ENCODE assay signal across 8 cellular contexts in the genomic region with DNA sequence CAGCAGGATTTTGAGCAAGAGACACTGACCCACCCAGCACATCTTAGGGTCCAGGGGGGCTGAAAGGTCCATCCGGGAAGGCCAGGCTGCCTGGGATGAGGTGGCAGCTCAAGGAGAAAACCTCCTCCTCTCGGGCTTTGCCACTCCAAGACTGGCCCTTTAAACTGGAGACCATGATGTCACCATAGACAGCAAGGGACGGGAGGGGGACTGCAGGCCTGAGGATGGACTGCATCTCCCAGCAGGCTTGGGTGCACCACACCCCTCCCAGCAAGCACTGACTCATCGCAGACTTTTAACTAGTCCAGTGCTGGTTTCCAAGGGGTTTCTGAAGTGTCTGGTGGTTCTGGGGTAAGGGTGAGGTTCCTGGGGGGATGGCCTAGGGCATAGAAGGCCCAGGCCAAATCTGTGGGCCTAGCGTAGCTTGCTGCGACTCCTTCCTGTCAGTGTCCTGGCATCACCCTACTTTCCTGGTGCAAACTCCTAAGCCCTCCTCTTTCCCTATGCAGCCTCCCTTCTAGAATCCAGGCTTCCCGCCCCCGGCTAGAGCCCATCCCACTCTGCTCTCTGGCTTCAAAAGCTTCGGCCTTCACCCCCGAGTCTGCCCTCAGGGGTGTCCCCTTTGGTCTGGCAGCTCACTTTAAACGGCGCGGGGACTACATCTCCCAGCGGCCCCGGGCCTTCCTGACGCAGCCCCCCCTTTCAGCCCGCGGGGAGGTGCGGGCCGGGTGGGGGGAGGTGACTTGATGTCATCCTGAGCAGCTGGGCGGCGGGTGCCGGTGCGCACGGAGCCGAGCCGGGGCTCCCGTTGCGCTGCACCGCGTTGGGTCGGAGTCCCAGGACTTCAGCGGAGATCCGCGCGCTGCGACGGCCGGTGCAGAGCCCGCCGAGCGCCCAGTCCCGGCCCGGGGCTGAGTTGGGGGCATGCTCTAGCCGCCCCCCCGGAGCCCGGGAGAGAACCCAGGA. TPM values are rescaled to one million over a fixed set of nuclear protein-coding genes. Genes with fewer than 3 reads are reported as not detected.
DNase-seq lines count a peak whose midpoint lies in the region; ATAC-seq and TF ChIP-seq lines count a peak whose summit lies in the region.

A gene (plus strand): TSS at position 746 of the 966 bp plus-strand sequence. CDS start 1,046 bp downstream, outside the sequence.

- H3K27me3 Mint-ChIP-seq in activated naive CD4-positive, alpha-beta T cell treated with anti-CD3 and anti-CD28 coated beads, Interleukin-2, amount 10 ng/mL, durations not matched to agents 7 days and 5 days, result peaks cover 9% of the 10 kb centered on the region

- H2AK5ac ChIP-seq in neuronal stem cell (ENCODE audit: low read depth, low read length), result peak within 1 kb of the TSS; percentile 96

- H3K9me3 ChIP-seq in SK-N-MC (ENCODE audit: low read depth, low read length) (no peaks in the 10 kb centered on the region), gastroesophageal sphincter (no peaks in the 10 kb centered on the region), neuronal stem cell (replicated peaks in 1 of 2; ENCODE audit: control insufficient read depth in 2 of 2, insufficient read depth in 1 of 2, low read depth in 1 of 2, low read length in 2 of 2) (no peaks in the 10 kb centered on the region), subcutaneous abdominal adipose tissue (ENCODE audit: control insufficient read depth in 5 of 5, low read length in 5 of 5) (no peaks in the 10 kb centered on the region)

- peak within 1 kb of the TSS; percentile 91 for H2AFZ ChIP-seq in neuronal stem cell (ENCODE audit: low read length)

- H2BK15ac ChIP-seq in neuronal stem cell (ENCODE audit: low read length), result peak within 1 kb of the TSS; percentile 99

- H4K8ac ChIP-seq in neuronal stem cell (ENCODE audit: low read depth, low read length), result no peak within 1 kb of the TSS

- H3K9ac ChIP-seq in SK-N-MC (ENCODE audit: insufficient read length) (peak within 1 kb of the TSS; percentile 62), neuronal stem cell (ENCODE audit: low read depth, low read length, poor library complexity) (peak within 1 kb of the TSS; percentile 86), subcutaneous abdominal adipose tissue (ENCODE audit: low read length in 5 of 5) (peak within 1 kb of the TSS; percentile 81 to 97 (median 87))

- H3K27me3 ChIP-seq in gastroesophageal sphincter (no peaks in the 10 kb centered on the region), neuronal stem cell (ENCODE audit: control insufficient read depth in 3 of 3, insufficient read depth in 3 of 3, low read depth in 1 of 3, low read length in 3 of 3) (peaks cover 0 to 2% (median 0%) of the 10 kb centered on the region in 3 experiments), subcutaneous abdominal adipose tissue (ENCODE audit: control insufficient read depth in 5 of 5, insufficient read depth in 4 of 5, low read length in 5 of 5) (no peaks in the 10 kb centered on the region)

- peak within 1 kb of the TSS; percentile 99 for H3K27ac Mint-ChIP-seq in activated naive CD4-positive, alpha-beta T cell treated with anti-CD3 and anti-CD28 coated beads, Interleukin-2, amount 10 ng/mL, durations not matched to agents 7 days and 5 days

- CTCF ChIA-PET in activated naive CD4-positive, alpha-beta T cell treated with anti-CD3 and anti-CD28 coated beads, Interleukin-2, amount 10 ng/mL, durations not matched to agents 7 days and 5 days (lab: Charles Lee), result no interaction called here

- peak in 1 of 4 experiments; percentile 17 for TF ChIP-seq CTCF in gastroesophageal sphincter (IDR thresholded peaks at IDR 0.05)

- peak within 1 kb of the TSS; percentile 99 for H3K4me2 ChIP-seq in neuronal stem cell (ENCODE audit: insufficient read depth, low read length, poor library complexity, severe bottlenecking)

- H3K4me3 Mint-ChIP-seq in activated naive CD4-positive, alpha-beta T cell treated with anti-CD3 and anti-CD28 coated beads, Interleukin-2, amount 10 ng/mL, durations not matched to agents 7 days and 5 days, result peak within 1 kb of the TSS; percentile 86

- H3K79me1 ChIP-seq in neuronal stem cell (ENCODE audit: low read depth, low read length), result no peaks in the 10 kb centered on the region

- H3K27ac ChIP-seq in SK-N-MC (peak within 1 kb of the TSS; percentile 76; the same call in 1 of the 2 replicates), gastroesophageal sphincter (peak within 1 kb of the TSS; percentile 81 to 97 (median 93)), neuronal stem cell (replicated peaks; ENCODE audit: low read length) (peak within 1 kb of the TSS; percentile 82), subcutaneous abdominal adipose tissue (ENCODE audit: low read depth, low read length) (peak within 1 kb of the TSS; percentile 98)

- H4K91ac ChIP-seq in neuronal stem cell (ENCODE audit: low read depth, low read length, poor library complexity), result no peak within 1 kb of the TSS

- TF ChIP-seq POLR2A in gastroesophageal sphincter (IDR thresholded peaks at IDR 0.05), result peak; percentile 87 to 88

- H2BK120ac ChIP-seq in neuronal stem cell (ENCODE audit: low read depth, low read length), result peak within 1 kb of the TSS; percentile 35

- peak within 1 kb of the TSS; percentile 91 for H3K23ac ChIP-seq in neuronal stem cell (ENCODE audit: low read depth, low read length, poor library complexity)

- WGBS in gastroesophageal sphincter (ENCODE audit: low coverage in 1 of 2), 2 donors, result 0% methylated on average over 2 to 4 of the region's 47 CpGs
- no CpG with 5 or more reads among the region's 47 CpGs for WGBS in neuronal stem cell (ENCODE audit: extremely low coverage in 2 of 2, insufficient read length in 2 of 2, insufficient replicate concordance in 1 of 2), 2 donors

- H3K18ac ChIP-seq in neuronal stem cell (ENCODE audit: low read length), result peak within 1 kb of the TSS; percentile 95

- peak within 1 kb of the TSS; percentile 85 for H3K4me3 ChIP-seq in SK-N-MC
- peak within 1 kb of the TSS; percentile 95 to 97 for H3K4me3 ChIP-seq in gastroesophageal sphincter
- H3K4me3 ChIP-seq in neuronal stem cell (ENCODE audit: low read length in 2 of 2), result peak within 1 kb of the TSS; percentile 55 to 87
- H3K4me3 ChIP-seq in subcutaneous abdominal adipose tissue (ENCODE audit: low read depth in 1 of 5, low read length in 5 of 5), result peak within 1 kb of the TSS; percentile 79 to 96 (median 87)

- peak within 1 kb of the TSS; percentile 71 for H2BK5ac ChIP-seq in neuronal stem cell (ENCODE audit: low read length)

- DNase-seq in GF-D8 (lab: John Stamatoyannopoulos, UW), result peak; percentile 55
- peak; percentile 61 for DNase-seq in NCI-H1048 (lab: John Stamatoyannopoulos, UW)
- no peak for DNase-seq in SK-N-MC (ENCODE audit: low read depth, low spot score)
- peak; percentile 95 for DNase-seq in activated naive CD4-positive, alpha-beta T cell treated with anti-CD3 and anti-CD28 coated beads, Interleukin-2, amount 10 ng/mL, durations not matched to agents 7 days and 5 days
- peak; percentile 80 for DNase-seq in neuronal stem cell (ENCODE audit: low spot score)

- no peak for TF ChIP-seq EP300 in gastroesophageal sphincter (IDR thresholded peaks at IDR 0.05)

- H3K9me3 Mint-ChIP-seq in activated naive CD4-positive, alpha-beta T cell treated with anti-CD3 and anti-CD28 coated beads, Interleukin-2, amount 10 ng/mL, durations not matched to agents 7 days and 5 days, result no peaks in the 10 kb centered on the region

- H3K4ac ChIP-seq in neuronal stem cell (ENCODE audit: low read length), result no peak within 1 kb of the TSS

- H3K14ac ChIP-seq in neuronal stem cell (ENCODE audit: low read length), result peak within 1 kb of the TSS; percentile 85

- peaks cover 20% of the 10 kb centered on the region for H3K4me1 Mint-ChIP-seq in activated naive CD4-positive, alpha-beta T cell treated with anti-CD3 and anti-CD28 coated beads, Interleukin-2, amount 10 ng/mL, durations not matched to agents 7 days and 5 days

- peaks cover 0 to 36% (median 20%) of the 10 kb centered on the region in 3 donors for H3K4me1 ChIP-seq in gastroesophageal sphincter
- H3K4me1 ChIP-seq in neuronal stem cell (ENCODE audit: control insufficient read depth in 2 of 2, insufficient read depth in 1 of 2, low read depth in 1 of 2, low read length in 2 of 2), result peaks cover 4 to 9% of the 10 kb centered on the region in 2 donors
- peaks cover 3 to 32% (median 30%) of the 10 kb centered on the region in 5 donors for H3K4me1 ChIP-seq in subcutaneous abdominal adipose tissue (ENCODE audit: control insufficient read depth in 5 of 5, insufficient read depth in 5 of 5, low read length in 5 of 5)

- peak within 1 kb of the TSS; percentile 86 for H2BK12ac ChIP-seq in neuronal stem cell (ENCODE audit: low read length)

- peaks cover 6% of the 10 kb centered on the region for H3K36me3 Mint-ChIP-seq in activated naive CD4-positive, alpha-beta T cell treated with anti-CD3 and anti-CD28 coated beads, Interleukin-2, amount 10 ng/mL, durations not matched to agents 7 days and 5 days

- peak; percentile 80 for ATAC-seq in HG02588 (IDR thresholded peaks at IDR 0.05; ENCODE audit: unreplicated experiment)
- peak; percentile 98 for ATAC-seq in gastroesophageal sphincter

- H3K36me3 ChIP-seq in SK-N-MC (ENCODE audit: insufficient read depth, low read length) (no peaks in the 10 kb centered on the region), gastroesophageal sphincter (peaks cover 0 to 27% of the 10 kb centered on the region in 2 donors), neuronal stem cell (replicated peaks in 1 of 2; ENCODE audit: control insufficient read depth in 2 of 2, insufficient read depth in 2 of 2, low read length in 2 of 2) (peaks cover 0 to 3% of the 10 kb centered on the region in 2 donors), subcutaneous abdominal adipose tissue (ENCODE audit: control insufficient read depth in 5 of 5, insufficient read depth in 5 of 5, low read length in 5 of 5) (peaks cover 0 to 25% (median 17%) of the 10 kb centered on the region in 5 donors)

RNA-seq across cellular contexts. Expression of the gene that starts here (rescaled TPM):
- 10 to 100 TPM; 20.3 to 41.2 (median 27.0) TPM for total RNA-seq in gastroesophageal sphincter
- polyA plus RNA-seq in neuronal stem cell (2013, experiment 1 of 2), result 5.7 TPM
- polyA plus RNA-seq in neuronal stem cell (2013, experiment 2 of 2), result 6.1 TPM
